Comparison of ENCODE assay signal across 1 cellular context in genomic region chr4:184267673-184268573, GRCh38.
TF ChIP-seq lines count a peak whose summit lies in the region.

No MANE protein-coding gene starts in this region.

TF ChIP-seq in K562, 482 proteins besides CTCF, POLR2A, EP300 and RAD21 (continued from another document and continues in another):
- TF ChIP-seq ARID3B (CRISPR knock-in tag; IDR thresholded peaks at IDR 0.05; ENCODE audit: borderline replicate concordance) (no peak), HDGF (IDR thresholded peaks at IDR 0.05) (no peak), MAZ (CRISPR knock-in tag; conservative IDR thresholded peaks at IDR 0.05 in 1 of 2, IDR thresholded peaks at IDR 0.05 in 1 of 2) (no peak), HNRNPLL (IDR thresholded peaks at IDR 0.05; ENCODE audit: low read depth, low read length, poor library complexity, severe bottlenecking) (peak; percentile 28), KLF10 (CRISPR knock-in tag; IDR thresholded peaks at IDR 0.05) (no peak), BRF2 (IDR thresholded peaks at IDR 0.05; ENCODE audit: borderline replicate concordance, insufficient read depth, insufficient read length) (no peak), ZNF324 (CRISPR knock-in tag; IDR thresholded peaks at IDR 0.05) (no peak), HDAC1 (IDR thresholded peaks at IDR 0.05) (peak in 1 of 2 experiments; percentile 58; a peak in 2 of 4 replicates), ARNT (IDR thresholded peaks at IDR 0.05) (no peak), SLC30A9 (CRISPR knock-in tag; IDR thresholded peaks at IDR 0.05) (no peak), ZNF696 (CRISPR knock-in tag; conservative IDR thresholded peaks at IDR 0.05) (no peak), HOXB6 (CRISPR knock-in tag; IDR thresholded peaks at IDR 0.05; ENCODE audit: borderline replicate concordance) (no peak), MCM7 (IDR thresholded peaks at IDR 0.05) (no peak), RBM17 (IDR thresholded peaks at IDR 0.05; ENCODE audit: borderline replicate concordance, low read depth, low read length) (no peak), TFAM (CRISPR knock-in tag; conservative IDR thresholded peaks at IDR 0.05) (no peak), TAF1 (IDR thresholded peaks at IDR 0.05; ENCODE audit: control insufficient read depth, extremely low read depth, insufficient read depth, low read length, severe bottlenecking) (peak; percentile 39), HNRNPL (IDR thresholded peaks at IDR 0.05; ENCODE audit: low read depth, low read length) (no peak), ZNF644 (tag; IDR thresholded peaks at IDR 0.05; ENCODE audit: low read depth) (0 out of 2 replicates have a peak, but pooled peaks have one; percentile 42), ZNF830 (CRISPR knock-in tag; IDR thresholded peaks at IDR 0.05) (no peak), NR2C2 (CRISPR knock-in tag; IDR thresholded peaks at IDR 0.05) (no peak), NR2C2 (tag; IDR thresholded peaks at IDR 0.05) (no peak; the same call in 1 of the 2 replicates), ZNF384 (IDR thresholded peaks at IDR 0.05; ENCODE audit: low read depth, low read length) (no peak), HCFC1 (IDR thresholded peaks at IDR 0.05; ENCODE audit: low read depth, low read length) (0 out of 2 replicates have a peak, but pooled peaks have one; percentile 20), ZNF354B (CRISPR knock-in tag; IDR thresholded peaks at IDR 0.05) (no peak), TSC22D4 (tag; IDR thresholded peaks at IDR 0.05) (no peak), SMAD1 (IDR thresholded peaks at IDR 0.05; ENCODE audit: low read depth, low read length, partially characterized antibody) (no peak), BCL6 (CRISPR knock-in tag; IDR thresholded peaks at IDR 0.05) (no peak), TCFL5 (CRISPR knock-in tag; conservative IDR thresholded peaks at IDR 0.05) (no peak), ZNF197 (CRISPR knock-in tag; IDR thresholded peaks at IDR 0.05; ENCODE audit: low read depth) (0 out of 2 replicates have a peak, but pooled peaks have one; percentile 18), FOXM1 (IDR thresholded peaks at IDR 0.05; ENCODE audit: low read depth) (peak; percentile 56), FOXM1 (CRISPR knock-in tag; IDR thresholded peaks at IDR 0.05; ENCODE audit: low read depth) (no peak), AFF1 (IDR thresholded peaks at IDR 0.05; ENCODE audit: low read depth in 1 of 2, partially characterized antibody in 2 of 2) (peak; percentile 17 to 23), XRCC4 (IDR thresholded peaks at IDR 0.05; ENCODE audit: extremely low read depth, insufficient read depth, insufficient read length) (no peak), CBX8 (IDR thresholded peaks at IDR 0.05; ENCODE audit: borderline replicate concordance, extremely low read depth, low read depth, low read length, poor library complexity, severe bottlenecking) (no peak), ZNF12 (CRISPR knock-in tag; IDR thresholded peaks at IDR 0.05) (no peak), MIER1 (IDR thresholded peaks at IDR 0.05; ENCODE audit: low read depth) (peak; percentile 25; the same call in 1 of the 2 replicates), BRF1 (IDR thresholded peaks at IDR 0.05; ENCODE audit: borderline replicate concordance, extremely low read depth, insufficient read length) (no peak), ZBTB40 (IDR thresholded peaks at IDR 0.05) (peak; percentile 56; the same call in 1 of the 2 replicates), ZBTB40 (CRISPR knock-in tag; IDR thresholded peaks at IDR 0.05) (no peak), SIRT6 (IDR thresholded peaks at IDR 0.05; ENCODE audit: low read depth, low read length) (no peak), MLLT1 (IDR thresholded peaks at IDR 0.05) (peak; percentile 40 to 84; a peak in 3 of 4 replicates), ZNF395 (CRISPR knock-in tag; IDR thresholded peaks at IDR 0.05) (no peak), FOXO4 (CRISPR knock-in tag; IDR thresholded peaks at IDR 0.05) (no peak), ZEB2 (IDR thresholded peaks at IDR 0.05) (no peak), MEIS2 (IDR thresholded peaks at IDR 0.05; ENCODE audit: partially characterized antibody) (no peak), BRCA1 (IDR thresholded peaks at IDR 0.05) (no peak), BRCA1 (CRISPR knock-in tag; IDR thresholded peaks at IDR 0.05) (no peak), FOXK2 (conservative IDR thresholded peaks at IDR 0.05 in 1 of 2, IDR thresholded peaks at IDR 0.05 in 1 of 2; ENCODE audit: low read depth in 2 of 2) (no peak), IFI16 (CRISPR knock-in tag; IDR thresholded peaks at IDR 0.05) (no peak)
